23 cellular contexts compared by ENCODE assay signal in genomic region chr18:51064256-51064655, GRCh38. TPM values are rescaled to one million over a fixed set of nuclear protein-coding genes. Genes with fewer than 3 reads are reported as not detected.
DNase-seq lines count a peak whose midpoint lies in the region; ATAC-seq and TF ChIP-seq lines count a peak whose summit lies in the region.
"Had no signal": no experiment of that assay in that cellular context is flagged by ENCODE, and none has a peak within 500 bp of the region (broad histone marks: within the 10 kb centered on the region; RNA-seq: fewer than 3 reads in every experiment).

No MANE protein-coding gene starts in this region.

- peaks cover 23% of the 10 kb centered on the region for H3K79me2 ChIP-seq in osteoblast (ENCODE audit: insufficient read depth, low read length)

- H3K4me3 ChIP-seq in osteoblast (ENCODE audit: insufficient read depth, low read length) = no peak overlapping the region
- H3K4me3 ChIP-seq: BLaER1, GM23248 had no signal

- ATAC-seq in GM18519 (IDR thresholded peaks at IDR 0.05; ENCODE audit: low FRiP score, unreplicated experiment) = no peak
- ATAC-seq: CD8-positive, alpha-beta T cell; HCT116; PC-3 had no signal

- no peaks in the 10 kb centered on the region for H3K27me3 Mint-ChIP-seq in activated naive CD4-positive, alpha-beta T cell treated with anti-CD3 and anti-CD28 coated beads, Interleukin-2, amount 50 U/mL, for 24 hours
- H3K27me3 Mint-ChIP-seq in activated naive CD4-positive, alpha-beta T cell treated with anti-CD3 and anti-CD28 coated beads for 36 hours (ENCODE audit: low read depth) = no peaks in the 10 kb centered on the region
- H3K27me3 Mint-ChIP-seq in Calu3 (ENCODE audit: unreplicated experiment) = no peaks in the 10 kb centered on the region
- no peaks in the 10 kb centered on the region for H3K27me3 Mint-ChIP-seq in chondrocyte (ENCODE audit: low read depth)

- H3K27me3 ChIP-seq in osteoblast (ENCODE audit: insufficient read depth, low read length) = no peaks in the 10 kb centered on the region
- H3K27me3 ChIP-seq: BLaER1 had no signal

- no peak for TF ChIP-seq CTCF in Calu3 (IDR thresholded peaks at IDR 0.05; ENCODE audit: unreplicated experiment)
- TF ChIP-seq CTCF in chondrocyte (IDR thresholded peaks at IDR 0.05) = no peak
- no peak for TF ChIP-seq CTCF in osteoblast (IDR thresholded peaks at IDR 0.05; ENCODE audit: extremely low read depth, low read depth, low read length)

- no peak overlapping the region for H3K4me2 ChIP-seq in osteoblast (ENCODE audit: insufficient read depth, low read length)
- H3K4me2 ChIP-seq: BLaER1 had no signal

- intact Hi-C loops in activated naive CD4-positive, alpha-beta T cell treated with anti-CD3 and anti-CD28 coated beads for 36 hours (cut with micrococcal nuclease) = no loop called here
- intact Hi-C loops in Calu3 (cut with micrococcal nuclease; ENCODE audit: unreplicated experiment) = no loop called here

- no peak for DNase-seq in activated naive CD4-positive, alpha-beta T cell treated with anti-CD3 and anti-CD28 coated beads for 36 hours
- no peak for DNase-seq in Calu3
- no peak for DNase-seq in chondrocyte (ENCODE audit: low spot score)
- DNase-seq in osteoblast (ENCODE audit: insufficient read length, low spot score, missing footprints) = no peak
- no peak for DNase-seq in NCI-H1694 treated with DMSO at 0.1 percent for 48 hours (lab: John Stamatoyannopoulos, UW)
- DNase-seq in RPMI8226 = no peak
- DNase-seq: CD8-positive, alpha-beta T cell; DND-41; GM23248; Kasumi-1; MM.1S; NCI-H1092; NCI-H1436 treated with DMSO at 0.1 percent for 48 hours; NCI-H2029 treated with DMSO at 0.1 percent for 48 hours; NCI-H2171; NCI-H526; PC-3; SIG-M5 had no signal

- H3K4me3 Mint-ChIP-seq in activated naive CD4-positive, alpha-beta T cell treated with anti-CD3 and anti-CD28 coated beads, Interleukin-2, amount 50 U/mL, for 24 hours = no peak overlapping the region
- H3K4me3 Mint-ChIP-seq in activated naive CD4-positive, alpha-beta T cell treated with anti-CD3 and anti-CD28 coated beads for 36 hours = no peak overlapping the region
- H3K4me3 Mint-ChIP-seq in Calu3 (ENCODE audit: low read depth, unreplicated experiment) (no peak overlapping the region), chondrocyte (ENCODE audit: unreplicated experiment) (no peak overlapping the region)
- H3K4me3 Mint-ChIP-seq: CD8-positive, alpha-beta T cell had no signal

- peaks cover 2% of the 10 kb centered on the region for H4K20me1 ChIP-seq in osteoblast (ENCODE audit: insufficient read depth, low read length)

- peaks cover 21% of the 10 kb centered on the region for H3K36me3 Mint-ChIP-seq in activated naive CD4-positive, alpha-beta T cell treated with anti-CD3 and anti-CD28 coated beads, Interleukin-2, amount 50 U/mL, for 24 hours
- peaks cover 30% of the 10 kb centered on the region for H3K36me3 Mint-ChIP-seq in activated naive CD4-positive, alpha-beta T cell treated with anti-CD3 and anti-CD28 coated beads for 36 hours (ENCODE audit: low read depth)
- H3K36me3 Mint-ChIP-seq in Calu3 (ENCODE audit: insufficient read depth, unreplicated experiment) (peaks cover 19% of the 10 kb centered on the region), chondrocyte (ENCODE audit: low read depth) (peaks cover 19% of the 10 kb centered on the region)

- H3K27ac ChIP-seq in osteoblast (ENCODE audit: low read depth, low read length) = peak overlapping the region; percentile 11
- H3K27ac ChIP-seq: BLaER1, GM23248, RWPE1 had no signal

- peak overlapping the region; percentile 79 for H3K27ac Mint-ChIP-seq in activated naive CD4-positive, alpha-beta T cell treated with anti-CD3 and anti-CD28 coated beads, Interleukin-2, amount 50 U/mL, for 24 hours
- H3K27ac Mint-ChIP-seq in activated naive CD4-positive, alpha-beta T cell treated with anti-CD3 and anti-CD28 coated beads for 36 hours = no peak overlapping the region
- H3K27ac Mint-ChIP-seq in Calu3 (ENCODE audit: unreplicated experiment) (peak overlapping the region; percentile 52), chondrocyte (ENCODE audit: unreplicated experiment) (peak overlapping the region; percentile 70)
- H3K27ac Mint-ChIP-seq: CD8-positive, alpha-beta T cell had no signal

- H3K4me1 ChIP-seq in osteoblast (ENCODE audit: insufficient read depth, low read length) = peaks cover 19% of the 10 kb centered on the region
- H3K4me1 ChIP-seq: BLaER1 had no signal

- no peaks in the 10 kb centered on the region for H3K9me3 ChIP-seq in osteoblast (ENCODE audit: low read depth, low read length)
- H3K9me3 ChIP-seq: BLaER1 had no signal

- H3K9me3 Mint-ChIP-seq in activated naive CD4-positive, alpha-beta T cell treated with anti-CD3 and anti-CD28 coated beads, Interleukin-2, amount 50 U/mL, for 24 hours = no peaks in the 10 kb centered on the region
- H3K9me3 Mint-ChIP-seq in activated naive CD4-positive, alpha-beta T cell treated with anti-CD3 and anti-CD28 coated beads for 36 hours = no peaks in the 10 kb centered on the region
- H3K9me3 Mint-ChIP-seq in Calu3 (ENCODE audit: low read depth, unreplicated experiment) = no peaks in the 10 kb centered on the region
- no peaks in the 10 kb centered on the region for H3K9me3 Mint-ChIP-seq in chondrocyte (ENCODE audit: low read depth)
- H3K9me3 Mint-ChIP-seq: CD8-positive, alpha-beta T cell had no signal

- BruUV-seq in Calu3 (replicated peaks; lab: Mats Ljungman, UMichigan) = no TSS peak

- peaks cover 52% of the 10 kb centered on the region for H3K36me3 ChIP-seq in osteoblast (ENCODE audit: insufficient read depth, low read length)

- H2AFZ ChIP-seq in osteoblast (ENCODE audit: low read length) = no peak overlapping the region
- H2AFZ ChIP-seq: GM23248 had no signal

- peaks cover 17% of the 10 kb centered on the region for H3K4me1 Mint-ChIP-seq in activated naive CD4-positive, alpha-beta T cell treated with anti-CD3 and anti-CD28 coated beads, Interleukin-2, amount 50 U/mL, for 24 hours
- H3K4me1 Mint-ChIP-seq in activated naive CD4-positive, alpha-beta T cell treated with anti-CD3 and anti-CD28 coated beads for 36 hours (ENCODE audit: low read depth) = peaks cover 3% of the 10 kb centered on the region
- peaks cover 8% of the 10 kb centered on the region for H3K4me1 Mint-ChIP-seq in Calu3 (ENCODE audit: low read depth, unreplicated experiment)
- H3K4me1 Mint-ChIP-seq in chondrocyte (ENCODE audit: low read depth) = peaks cover 19% of the 10 kb centered on the region

- CTCF ChIA-PET in activated naive CD4-positive, alpha-beta T cell treated with anti-CD3 and anti-CD28 coated beads for 36 hours (lab: Charles Lee) = interaction anchor here (1.7 kb wide), 1 partner anchor 13 kb away, joined by 7 read pairs; no protein-coding TSS in a partner anchor
- CTCF ChIA-PET in Calu3 (lab: Charles Lee) = no interaction called here

RNA-seq across cellular contexts. Expression of gene SMAD4, which starts 34.2 kb away (rescaled TPM):
- total RNA-seq in activated naive CD4-positive, alpha-beta T cell treated with anti-CD3 and anti-CD28 coated beads for 36 hours = 10 to 100 TPM; 72.0 to 75.1 TPM
- 78.6 and 96.7 TPM in 2 replicates for total RNA-seq in Calu3 (2022)
- 106 to 119 TPM (median 113 TPM) in 3 replicates for total RNA-seq in chondrocyte
- 121 and 128 TPM in 2 replicates for total RNA-seq in osteoblast
